In genomic region chr10:115004236-115004862, GRCh38 we compare ENCODE assay signal across 20 cellular contexts.
"Had no signal": no experiment of that assay in that cellular context is flagged by ENCODE, and none has a peak within 500 bp of the region (broad histone marks: within the 10 kb centered on the region; RNA-seq: fewer than 3 reads in every experiment).

No MANE protein-coding gene starts in this region.

- DNase-seq: IMR-90, Karpas-422, KG1, MM.1S, NCI-H1092 treated with DMSO at 0.1 percent for 48 hours, NCI-H1436, NCI-H187, NCI-H2029, NCI-H2081 treated with DMSO at 0.1 percent for 48 hours, NCI-H2171, NCI-H226, NCI-H446, NCI-H524, NCI-H526 treated with DMSO at 0.1 percent for 48 hours, NCI-H774, RPMI8226, SHP77, SK-N-SH, SW 1271, T-helper 1 cell had no signal

- H3K9me3 ChIP-seq: SK-N-SH had no signal
